13 cellular contexts compared by ENCODE assay signal in genomic region chr19:38452430-38453366, GRCh38. TPM values are rescaled to one million over a fixed set of nuclear protein-coding genes. Genes with fewer than 3 reads are reported as not detected.
DNase-seq lines count a peak whose midpoint lies in the region; ATAC-seq, FAIRE-seq and TF ChIP-seq lines count a peak whose summit lies in the region.
"Had no signal": no experiment of that assay in that cellular context is flagged by ENCODE, and none has a peak within 500 bp of the region (broad histone marks: within the 10 kb centered on the region; RNA-seq: fewer than 3 reads in every experiment).

No MANE protein-coding gene starts in this region.

- no peak for FAIRE-seq in GM12878 (lab: Jason Lieb, UNC)
- FAIRE-seq: endometrium, islet of Langerhans, TTC549 had no signal

- no peaks in the 10 kb centered on the region for H3K4me1 ChIP-seq in GM12878 (ENCODE audit: control insufficient read depth, insufficient read depth, low read length)
- H3K4me1 ChIP-seq: BLaER1 had no signal

- CTCF ChIA-PET in activated CD4-positive, alpha-beta T cell treated with anti-CD3 and anti-CD28 coated beads, Interleukin-2, amount 10 ng/mL, durations not matched to agents 7 days and 5 days (lab: Charles Lee): no interaction called here
- CTCF ChIA-PET in GM12878 (lab: Yijun Ruan, JAX) (no interaction called here), RWPE1 (lab: Yijun Ruan, JAX) (no interaction called here)

- H3K9ac ChIP-seq in GM12878 (ENCODE audit: control insufficient read depth, insufficient read depth, low read length): no peak overlapping the region
- H3K9ac ChIP-seq: BLaER1 had no signal

- TF ChIP-seq RAD21 in Ishikawa (IDR thresholded peaks at IDR 0.05; ENCODE audit: low read depth): no peak
- no peak for TF ChIP-seq RAD21 in GM12878 (IDR thresholded peaks at IDR 0.05; ENCODE audit: insufficient read depth, low read depth, low read length)

- RAD21 ChIA-PET in GM12878 (lab: Charles Lee; ENCODE audit: unreplicated experiment): no interaction called here

- POLR2A ChIA-PET in activated CD4-positive, alpha-beta T cell treated with anti-CD3 and anti-CD28 coated beads, Interleukin-2, amount 10 ng/mL, durations not matched to agents 7 days and 5 days (lab: Charles Lee): no interaction called here
- POLR2A ChIA-PET in GM12878 (lab: Charles Lee): no interaction called here
- POLR2A ChIA-PET in RWPE1 (lab: Yijun Ruan, JAX; ENCODE audit: low non-redundant PET): no interaction called here

- no peaks in the 10 kb centered on the region for H3K36me3 ChIP-seq in GM12878 (ENCODE audit: control insufficient read depth in 2 of 2, insufficient read depth in 2 of 2, low read length in 1 of 2)
- H3K36me3 ChIP-seq: BLaER1 had no signal

- H3K27me3 ChIP-seq in GM12878 (replicated peaks in 1 of 2; ENCODE audit: control insufficient read depth in 2 of 2, insufficient read depth in 2 of 2, low read length in 1 of 2): no peaks in the 10 kb centered on the region
- H3K27me3 ChIP-seq: BLaER1 had no signal

- H3K36me3 Mint-ChIP-seq in activated CD4-positive, alpha-beta T cell treated with anti-CD3 and anti-CD28 coated beads, Interleukin-2, amount 10 ng/mL, durations not matched to agents 7 days and 5 days (ENCODE audit: low read depth): no peaks in the 10 kb centered on the region

- no peaks in the 10 kb centered on the region for H3K79me2 ChIP-seq in GM12878 (ENCODE audit: control insufficient read depth, insufficient read depth, low read length)

- no peak overlapping the region for H3K4me3 Mint-ChIP-seq in activated CD4-positive, alpha-beta T cell treated with anti-CD3 and anti-CD28 coated beads, Interleukin-2, amount 10 ng/mL, durations not matched to agents 7 days and 5 days
- H3K4me3 Mint-ChIP-seq: nephron had no signal

- SMC1A ChIA-PET in GM12878 (lab: Charles Lee; ENCODE audit: uncharacterized antibody, unreplicated experiment): interaction anchor here (1.2 kb wide), 1 partner anchor 50 kb away, joined by 3 read pairs; the partner anchor contains the start of gene FAM98C

- H3K9me3 ChIP-seq in GM12878 (replicated peaks; ENCODE audit: control insufficient read depth, insufficient read depth, low read length): no peaks in the 10 kb centered on the region
- H3K9me3 ChIP-seq: BLaER1 had no signal

- TF ChIP-seq CTCF in GM12878 (IDR thresholded peaks at IDR 0.05 in 2 of 3, conservative IDR thresholded peaks at IDR 0.05 in 1 of 3; ENCODE audit: control insufficient read depth in 2 of 3, extremely low read depth in 1 of 3, insufficient read depth in 1 of 3, low read depth in 3 of 3, low read length in 3 of 3) (no peak), RWPE1 (conservative IDR thresholded peaks at IDR 0.05; ENCODE audit: low read depth) (no peak)

- peak; percentile 12 for DNase-seq in activated CD4-positive, alpha-beta T cell treated with anti-CD3 and anti-CD28 coated beads, Interleukin-2, amount 10 ng/mL, durations not matched to agents 7 days and 5 days
- no peak for DNase-seq in activated CD4-positive, alpha-beta T cell treated with anti-CD3 and anti-CD28 coated beads, Interleukin-2, amount 50 U/mL, for 4 hours
- no peak for DNase-seq in GM12878 (ENCODE audit: low read depth, low spot score)
- DNase-seq in stimulated activated CD4-positive, alpha-beta T cell treated with anti-CD3 and anti-CD28 coated beads, Interleukin-4, amount 100 ng/mL, for 1 hour: peak; percentile 15
- DNase-seq in NCI-H2107 (lab: John Stamatoyannopoulos, UW): no peak
- DNase-seq in RWPE1 (ENCODE audit: low spot score): no peak

- intact Hi-C loops in GM12878 (cut with micrococcal nuclease; ENCODE audit: unreplicated experiment): no loop called here

- no peak for TF ChIP-seq POLR2A in GM12878 (IDR thresholded peaks at IDR 0.05; ENCODE audit: low read depth, low read length)

- ATAC-seq in GM12878 (peak; percentile 57), GM19035 (IDR thresholded peaks at IDR 0.05; ENCODE audit: unreplicated experiment) (no peak)

- WGBS in GM12878 (ENCODE audit: insufficient coverage, insufficient replicate concordance, low lambda C conversion rate, missing lambda C conversion rate): 72% methylated on average over 25 of the region's 45 CpGs

- no peaks in the 10 kb centered on the region for H3K27me3 Mint-ChIP-seq in activated CD4-positive, alpha-beta T cell treated with anti-CD3 and anti-CD28 coated beads, Interleukin-2, amount 10 ng/mL, durations not matched to agents 7 days and 5 days

- no TSS peak for BruUV-seq in GM12878 (replicated peaks; lab: Mats Ljungman, UMichigan)

- no peak overlapping the region for H3K4me2 ChIP-seq in GM12878 (ENCODE audit: control insufficient read depth, insufficient read depth)
- H3K4me2 ChIP-seq: BLaER1 had no signal

- no peaks in the 10 kb centered on the region for H4K20me1 ChIP-seq in GM12878 (ENCODE audit: control insufficient read depth, insufficient read depth)
- H4K20me1 ChIP-seq: BLaER1 had no signal

- no peaks in the 10 kb centered on the region for H3K9me3 Mint-ChIP-seq in activated CD4-positive, alpha-beta T cell treated with anti-CD3 and anti-CD28 coated beads, Interleukin-2, amount 10 ng/mL, durations not matched to agents 7 days and 5 days
- H3K9me3 Mint-ChIP-seq: nephron had no signal

- H3K27ac ChIP-seq in GM12878 (ENCODE audit: control insufficient read depth, insufficient read depth) (no peak overlapping the region), RWPE1 (no peak overlapping the region)
- H3K27ac ChIP-seq: BLaER1 had no signal

- H2AFZ ChIP-seq in GM12878 (ENCODE audit: control insufficient read depth, low read depth, low read length): no peak overlapping the region

- in situ Hi-C loops in GM12878 (cut with MboI): no loop called here

- no peak overlapping the region for H3K27ac Mint-ChIP-seq in activated CD4-positive, alpha-beta T cell treated with anti-CD3 and anti-CD28 coated beads, Interleukin-2, amount 10 ng/mL, durations not matched to agents 7 days and 5 days
- H3K27ac Mint-ChIP-seq: nephron had no signal

- no peak for TF ChIP-seq EP300 in Ishikawa (IDR thresholded peaks at IDR 0.05; ENCODE audit: borderline replicate concordance)
- no peak for TF ChIP-seq EP300 in GM12878 (IDR thresholded peaks at IDR 0.05; ENCODE audit: borderline replicate concordance in 1 of 2, control insufficient read depth in 1 of 2, low read depth in 2 of 2, low read length in 2 of 2)

- H3K4me3 ChIP-seq in GM12878: no peak overlapping the region
- H3K4me3 ChIP-seq: BLaER1 had no signal

- peaks cover 3% of the 10 kb centered on the region for H3K4me1 Mint-ChIP-seq in activated CD4-positive, alpha-beta T cell treated with anti-CD3 and anti-CD28 coated beads, Interleukin-2, amount 10 ng/mL, durations not matched to agents 7 days and 5 days
- H3K4me1 Mint-ChIP-seq: nephron had no signal

RNA-seq across cellular contexts. Expression of gene RYR1, which starts 19.2 kb away (rescaled TPM):
- 1 to 10 TPM in 1 of 2 experiments, under 1 TPM in 1; 0.79 to 1.0 TPM for total RNA-seq in activated CD4-positive, alpha-beta T cell treated with anti-CD3 and anti-CD28 coated beads, Interleukin-2, amount 10 ng/mL, durations not matched to agents 7 days and 5 days
- 2.0 TPM in 2 replicates for total RNA-seq in GM12878 (2013; cell fraction: nucleolus; rRNA removed)
- 0.11 TPM in 2 replicates for total RNA-seq in GM12878 (2014; rRNA removed)
- 0.04 and 0.28 TPM in 2 replicates for total RNA-seq in GM12878 (2014; rRNA removed; fragmentation: Illumina TruSeq; extraction: Trizol)
- total RNA-seq in GM12878 (2021): 0.28 and 0.88 TPM in 2 replicates
- 0.08 TPM for polyA plus RNA-seq in GM12878 (2011; ENCODE audit: low read depth)
- polyA plus RNA-seq in GM12878 (2011; rRNA removed): 0.03 and 0.07 TPM in 2 replicates
- polyA plus RNA-seq in GM12878 (2011; cell fraction: cytosol; rRNA removed): 0.03 and 0.13 TPM in 2 replicates
- polyA plus RNA-seq in GM12878 (2011; cell fraction: nucleus; rRNA removed): 0.10 and 0.15 TPM in 2 replicates
- polyA plus RNA-seq in GM12878 (2012): 0.31 and 0.51 TPM in 2 replicates
- 0.05 and 0.32 TPM in 2 replicates for polyA plus RNA-seq in GM12878 (2014; fragmentation: Illumina TruSeq; extraction: Trizol)
- under 1 TPM; under 0.01 to 0.02 TPM for polyA plus RNA-seq in GM12878 (2014; fragmentation: Nextera tagmentation; extraction: Ambion mirVana)
- 0.10 and 0.22 TPM in 2 replicates for polyA plus RNA-seq in GM12878 (2014; rRNA removed)
- polyA plus RNA-seq in GM12878 (2016; fragmentation: Nextera tagmentation; extraction: Ambion mirVana): under 1 TPM in 1 of 2 experiments, not detected in 1; 0.04 TPM
- under 0.01 and 0.07 TPM in 2 replicates for polyA minus RNA-seq in GM12878 (2011; rRNA and poly(A)+ RNA removed)
- not detected in 2 replicates for polyA minus RNA-seq in GM12878 (2011; cell fraction: cytosol; rRNA and poly(A)+ RNA removed)
- polyA minus RNA-seq in GM12878 (2011; cell fraction: nucleus; rRNA and poly(A)+ RNA removed): under 0.01 and 0.57 TPM in 2 replicates

RNA-seq across cellular contexts. Expression of gene RASGRP4, which starts 26.7 kb away (rescaled TPM):
- 1 to 10 TPM; 2.6 to 3.8 TPM for total RNA-seq in activated CD4-positive, alpha-beta T cell treated with anti-CD3 and anti-CD28 coated beads, Interleukin-2, amount 10 ng/mL, durations not matched to agents 7 days and 5 days
- 3.5 and 4.8 TPM in 2 replicates for total RNA-seq in GM12878 (2013; cell fraction: nucleolus; rRNA removed)
- total RNA-seq in GM12878 (2014; rRNA removed) (4.8 and 5.7 TPM in 2 replicates), GM12878 (2014; rRNA removed; fragmentation: Illumina TruSeq; extraction: Trizol) (2.0 and 2.8 TPM in 2 replicates), GM12878 (2021) (5.9 TPM in 2 replicates)
- 1.2 TPM for polyA plus RNA-seq in GM12878 (2011; ENCODE audit: low read depth)
- polyA plus RNA-seq in GM12878 (2011; rRNA removed) (0.04 and 0.24 TPM in 2 replicates), GM12878 (2014; fragmentation: Illumina TruSeq; extraction: Trizol) (4.2 and 5.5 TPM in 2 replicates), GM12878 (2014; fragmentation: Nextera tagmentation; extraction: Ambion mirVana) (under 1 TPM; 0.26 to 0.55 TPM), GM12878 (2014; rRNA removed) (6.6 and 7.4 TPM in 2 replicates), GM12878 (2016; fragmentation: Nextera tagmentation; extraction: Ambion mirVana) (1 to 10 TPM; 2.4 to 3.8 TPM)
- polyA plus RNA-seq in GM12878 (2011; cell fraction: cytosol; rRNA removed): 0.22 and 0.30 TPM in 2 replicates
- 0.38 and 0.55 TPM in 2 replicates for polyA plus RNA-seq in GM12878 (2011; cell fraction: nucleus; rRNA removed)
- 2.5 and 2.6 TPM in 2 replicates for polyA plus RNA-seq in GM12878 (2012)
- 0.21 TPM in 1 of 2 replicates, not detected in the other for polyA minus RNA-seq in GM12878 (2011; rRNA and poly(A)+ RNA removed)
- not detected in 2 replicates for polyA minus RNA-seq in GM12878 (2011; cell fraction: cytosol; rRNA and poly(A)+ RNA removed)
- 0.12 TPM in 1 of 2 replicates, not detected in the other for polyA minus RNA-seq in GM12878 (2011; cell fraction: nucleus; rRNA and poly(A)+ RNA removed)

RNA-seq across cellular contexts. Expression of gene FAM98C, which starts 49.8 kb away (rescaled TPM):
- total RNA-seq in activated CD4-positive, alpha-beta T cell treated with anti-CD3 and anti-CD28 coated beads, Interleukin-2, amount 10 ng/mL, durations not matched to agents 7 days and 5 days: 10 to 100 TPM; 27.5 to 37.2 TPM
- total RNA-seq in GM12878 (2013; cell fraction: nucleolus; rRNA removed): 25.4 and 31.4 TPM in 2 replicates
- total RNA-seq in GM12878 (2014; rRNA removed): 9.8 and 10.2 TPM in 2 replicates
- total RNA-seq in GM12878 (2014; rRNA removed; fragmentation: Illumina TruSeq; extraction: Trizol): 6.8 and 7.0 TPM in 2 replicates
- total RNA-seq in GM12878 (2021): 11.2 and 14.2 TPM in 2 replicates
- polyA plus RNA-seq in GM12878 (2011; ENCODE audit: low read depth): 5.0 TPM
- 4.5 and 8.8 TPM in 2 replicates for polyA plus RNA-seq in GM12878 (2011; rRNA removed)
- polyA plus RNA-seq in GM12878 (2011; cell fraction: cytosol; rRNA removed): 13.9 and 19.4 TPM in 2 replicates
- polyA plus RNA-seq in GM12878 (2011; cell fraction: nucleus; rRNA removed): 33.4 and 38.9 TPM in 2 replicates
- 14.4 and 15.0 TPM in 2 replicates for polyA plus RNA-seq in GM12878 (2012)
- 1.7 and 3.5 TPM in 2 replicates for polyA plus RNA-seq in GM12878 (2014; fragmentation: Illumina TruSeq; extraction: Trizol)
- polyA plus RNA-seq in GM12878 (2014; fragmentation: Nextera tagmentation; extraction: Ambion mirVana): 1 to 10 TPM; 1.4 to 2.3 TPM
- polyA plus RNA-seq in GM12878 (2014; rRNA removed): 17.1 and 23.5 TPM in 2 replicates
- polyA plus RNA-seq in GM12878 (2016; fragmentation: Nextera tagmentation; extraction: Ambion mirVana): 10 to 100 TPM; 13.5 to 17.2 TPM
- 4.2 and 10.1 TPM in 2 replicates for polyA minus RNA-seq in GM12878 (2011; rRNA and poly(A)+ RNA removed)
- polyA minus RNA-seq in GM12878 (2011; cell fraction: cytosol; rRNA and poly(A)+ RNA removed): 7.9 and 8.8 TPM in 2 replicates
- 6.8 and 10.3 TPM in 2 replicates for polyA minus RNA-seq in GM12878 (2011; cell fraction: nucleus; rRNA and poly(A)+ RNA removed)

Comparison
In these comparisons a context has a peak if more than half of its experiments do, and no peak if none do; other contexts are left out.
1. DNase-seq: peak in activated CD4-positive, alpha-beta T cell treated with anti-CD3 and anti-CD28 coated beads, Interleukin-2, amount 10 ng/mL, durations not matched to agents 7 days and 5 days (single experiment) and stimulated activated CD4-positive, alpha-beta T cell treated with anti-CD3 and anti-CD28 coated beads, Interleukin-4, amount 100 ng/mL, for 1 hour (single experiment); none in activated CD4-positive, alpha-beta T cell treated with anti-CD3 and anti-CD28 coated beads, Interleukin-2, amount 50 U/mL, for 4 hours (0 of 2), GM12878 (single experiment), NCI-H2107 (single experiment) and RWPE1 (single experiment).